ENCODE assay signal across 1 cellular context in genomic region chr1:159936284-159936904, GRCh38.
TF ChIP-seq lines count a peak whose summit lies in the region.

No MANE protein-coding gene starts in this region.

TF ChIP-seq in HepG2, 621 proteins besides CTCF, POLR2A, EP300 and RAD21 (continued from another document):
- TF ChIP-seq ZNF703 (CRISPR knock-in tag; IDR thresholded peaks at IDR 0.05; ENCODE audit: borderline replicate concordance) (no peak), YY1 (IDR thresholded peaks at IDR 0.05; ENCODE audit: insufficient read depth, insufficient replicate concordance, low read depth, low read length) (peak; percentile 31), PBX3 (CRISPR knock-in tag; IDR thresholded peaks at IDR 0.05; ENCODE audit: borderline replicate concordance) (no peak), SRSF4 (IDR thresholded peaks at IDR 0.05; ENCODE audit: low read depth, low read length, poor library complexity, severe bottlenecking) (peak; percentile 100), THAP11 (CRISPR knock-in tag; IDR thresholded peaks at IDR 0.05) (peak; percentile 43; the same call in 1 of the 2 replicates), PHF20 (CRISPR knock-in tag; IDR thresholded peaks at IDR 0.05) (no peak), IKZF1 (IDR thresholded peaks at IDR 0.05) (no peak), SRY (CRISPR knock-in tag; IDR thresholded peaks at IDR 0.05) (peak; percentile 30; the same call in 1 of the 2 replicates), IRF2 (CRISPR knock-in tag; IDR thresholded peaks at IDR 0.05) (0 out of 2 replicates have a peak, but pooled peaks have one; percentile 47), HOMEZ (CRISPR knock-in tag; IDR thresholded peaks at IDR 0.05; ENCODE audit: low read depth) (no peak), ZNF335 (CRISPR knock-in tag; IDR thresholded peaks at IDR 0.05) (no peak)
